ENCODE assay signal across 1 cellular context in the genomic region with DNA sequence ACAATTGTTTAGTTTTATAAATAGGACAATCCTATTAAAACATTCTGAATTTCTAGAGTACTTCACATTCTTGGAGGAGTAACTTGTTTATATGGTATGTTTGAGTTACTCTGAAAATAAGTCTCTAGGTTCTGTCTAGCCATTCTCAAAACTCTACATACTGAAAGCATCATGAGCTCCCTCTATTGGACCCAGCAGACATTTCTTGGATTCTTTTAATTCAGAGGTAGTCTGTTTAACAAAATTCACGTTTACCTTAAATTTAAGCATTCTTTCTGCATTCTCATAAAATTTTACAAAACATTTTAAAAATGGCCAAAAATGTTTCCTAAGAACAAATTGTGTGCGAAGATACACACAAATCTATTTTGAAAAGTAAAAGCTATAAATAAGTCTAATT.
TF ChIP-seq lines count a peak whose summit lies in the region.

No MANE protein-coding gene starts in this region.

TF ChIP-seq in A549, 52 proteins besides CTCF, POLR2A, EP300 and RAD21 (continued from another document):
- TF ChIP-seq REST (IDR thresholded peaks at IDR 0.05) (no peak), ZC3H11A (IDR thresholded peaks at IDR 0.05) (no peak), TP53 (CRISPR knock-in tag; IDR thresholded peaks at IDR 0.05) (no peak), BHLHE40 (IDR thresholded peaks at IDR 0.05; ENCODE audit: low read depth, low read length) (no peak), POLR2AphosphoS2 (conservative IDR thresholded peaks at IDR 0.05; ENCODE audit: low read length) (no peak), FOSB (CRISPR knock-in tag; IDR thresholded peaks at IDR 0.05) (no peak), NPAS2 (CRISPR knock-in tag; IDR thresholded peaks at IDR 0.05; ENCODE audit: borderline replicate concordance) (no peak)
